In the genomic region with DNA sequence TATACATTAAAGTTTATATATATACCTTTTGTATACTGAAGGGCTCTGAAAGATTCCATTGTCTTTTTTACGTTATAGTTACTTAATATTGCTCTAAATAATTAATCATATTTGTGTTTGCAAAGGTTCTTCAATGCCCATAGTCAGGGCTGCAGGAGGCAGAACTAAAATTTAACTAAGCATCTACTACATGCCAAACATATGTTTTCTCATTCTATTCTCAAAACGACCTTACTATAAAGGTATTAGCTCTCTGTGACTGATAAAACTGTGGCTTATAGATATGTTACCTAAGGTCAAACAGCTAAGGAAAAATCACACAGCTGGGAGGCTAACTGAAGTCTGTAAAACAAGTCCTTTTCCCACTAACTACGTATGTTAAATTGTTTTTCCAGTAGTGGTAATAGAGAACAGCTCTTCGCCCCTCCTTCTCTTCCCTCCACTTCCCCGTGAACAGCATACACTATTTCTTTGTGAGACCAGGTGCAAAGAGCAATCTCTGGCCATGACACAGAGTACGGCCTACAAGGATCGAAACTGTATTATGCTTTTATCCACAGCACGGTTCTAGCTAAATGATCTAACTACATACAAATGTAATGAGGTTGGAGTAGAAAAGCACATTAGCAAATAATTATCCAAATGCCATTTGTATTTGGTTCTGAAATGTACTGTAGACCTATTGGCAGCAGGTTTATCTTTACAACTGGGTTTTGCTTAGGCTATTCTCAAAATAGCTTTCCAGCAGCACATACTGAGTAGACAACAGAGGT, we compare ENCODE assay signal across 8 cellular contexts. TPM values are rescaled to one million over a fixed set of nuclear protein-coding genes. Genes with fewer than 3 reads are reported as not detected.
DNase-seq lines count a peak whose midpoint lies in the region; ATAC-seq and TF ChIP-seq lines count a peak whose summit lies in the region.

No MANE protein-coding gene starts in this region.

- ATAC-seq in heart right ventricle (no peak), Right ventricle myocardium inferior (no peak), right cardiac atrium (no peak)

- no peaks in the 10 kb centered on the region for H3K27me3 ChIP-seq in heart right ventricle
- H3K27me3 ChIP-seq in right cardiac atrium (ENCODE audit: control insufficient read depth, insufficient read depth): no peaks in the 10 kb centered on the region
- H3K27me3 ChIP-seq in skeletal muscle tissue (ENCODE audit: control insufficient read depth in 3 of 3, insufficient read depth in 3 of 3, low read length in 3 of 3): no peaks in the 10 kb centered on the region

- peak overlapping the region in 9 of 10 donors; percentile 81 to 95 (median 93) for H3K4me3 ChIP-seq in heart right ventricle
- H3K4me3 ChIP-seq in WI38 (ENCODE audit: low read depth, low read length): peak overlapping the region; percentile 84
- H3K4me3 ChIP-seq in right cardiac atrium (ENCODE audit: low read length): peak overlapping the region; percentile 93
- H3K4me3 ChIP-seq in skeletal muscle tissue (ENCODE audit: low read length in 3 of 3): peak overlapping the region; percentile 87 to 92 (median 91)

- H3K9me3 ChIP-seq in heart right ventricle (peaks cover 0 to 4% (median 0%) of the 10 kb centered on the region in 11 donors), right cardiac atrium (ENCODE audit: control insufficient read depth, low read length) (no peaks in the 10 kb centered on the region), skeletal muscle tissue (ENCODE audit: control insufficient read depth in 3 of 3, low read length in 3 of 3) (no peaks in the 10 kb centered on the region)

- peak overlapping the region in 9 of 10 donors; percentile 95 to 99 (median 99) for H3K27ac ChIP-seq in heart right ventricle
- peak overlapping the region; percentile 79 for H3K27ac ChIP-seq in right cardiac atrium (ENCODE audit: low read length)
- peak overlapping the region; percentile 97 for H3K27ac ChIP-seq in skeletal muscle tissue (ENCODE audit: low read depth, low read length)

- H3K4me1 ChIP-seq in heart right ventricle (peaks cover 4 to 70% (median 55%) of the 10 kb centered on the region in 9 donors), right cardiac atrium (ENCODE audit: control insufficient read depth, insufficient read depth, low read length) (no peaks in the 10 kb centered on the region), skeletal muscle tissue (ENCODE audit: control insufficient read depth in 3 of 3, insufficient read depth in 3 of 3, low read length in 3 of 3) (peaks cover 22 to 39% (median 36%) of the 10 kb centered on the region in 3 donors)

- TF ChIP-seq CTCF in heart right ventricle (IDR thresholded peaks at IDR 0.05): no peak
- no peak for TF ChIP-seq CTCF in WI38 (IDR thresholded peaks at IDR 0.05; ENCODE audit: low read depth, low read length)

- H3K36me3 ChIP-seq in heart right ventricle (no peaks in the 10 kb centered on the region), skeletal muscle tissue (ENCODE audit: control insufficient read depth in 3 of 3, insufficient read depth in 3 of 3, low read length in 3 of 3) (no peaks in the 10 kb centered on the region)

- DNase-seq in heart right ventricle: no peak
- no peak for DNase-seq in Right ventricle myocardium inferior (ENCODE audit: missing footprints)
- no peak for DNase-seq in right cardiac atrium
- no peak for DNase-seq in NCI-H2081 treated with DMSO at 0.1 percent for 48 hours (lab: John Stamatoyannopoulos, UW)
- no peak for DNase-seq in activated CD4-positive, CD25-positive, alpha-beta regulatory T cell treated with anti-CD3 and anti-CD28 coated beads, Interleukin-2, amount 50 U/mL, for 72 hours
- DNase-seq in SIG-M5 (lab: John Stamatoyannopoulos, UW): no peak

- H3K9ac ChIP-seq in skeletal muscle tissue (ENCODE audit: low read depth in 1 of 3, low read length in 3 of 3): peak overlapping the region; percentile 91 to 95 (median 94)

- WGBS in heart right ventricle, 2 donors: 30 to 47% methylated on average over 8 of the region's 8 CpGs
- WGBS in right cardiac atrium: 41% methylated on average over 8 of the region's 8 CpGs

- intact Hi-C loops in heart right ventricle (cut with DNase I): loop anchor here in 8 of 10 donors (2.0 to 10.0 kb wide), 7 partner anchors 40 to 107 kb away; a partner anchor contains a TSS
- intact Hi-C loops in Right ventricle myocardium inferior (cut with DNase I): loop anchor here (5.0 kb wide), 1 partner anchor 85 kb away; no protein-coding TSS in a partner anchor
- intact Hi-C loops in right cardiac atrium (cut with DNase I): loop anchor here in 1 of 4 donors (5.0 kb wide), 1 partner anchor 45 kb away; a partner anchor contains a TSS

RNA-seq across cellular contexts. Expression of a gene that starts 1.7 kb away (rescaled TPM):
- total RNA-seq in heart right ventricle: 10 to 100 TPM; 13.8 to 32.2 (median 23.4) TPM
- 1 to 10 TPM; 3.2 to 3.5 TPM for polyA plus RNA-seq in heart right ventricle
- 26.3 TPM for total RNA-seq in Right ventricle myocardium inferior
- total RNA-seq in right cardiac atrium: 10 to 100 TPM; 21.9 to 27.1 (median 22.9) TPM
- polyA plus RNA-seq in right cardiac atrium: 3.6 TPM
- total RNA-seq in skeletal muscle tissue: 31.3 TPM

RNA-seq across cellular contexts. Expression of a gene that starts 45.1 kb away (rescaled TPM):
- total RNA-seq in heart right ventricle (10 to 100 TPM; 29.1 to 57.6 (median 46.7) TPM), Right ventricle myocardium inferior (47.9 TPM), right cardiac atrium (10 to 100 TPM; 34.1 to 39.5 (median 38.3) TPM), skeletal muscle tissue (38.6 TPM)
- polyA plus RNA-seq in heart right ventricle (10 to 100 TPM; 30.7 to 46.2 TPM), right cardiac atrium (50.5 TPM)
